ENCODE assay signal across 12 cellular contexts in the genomic region with DNA sequence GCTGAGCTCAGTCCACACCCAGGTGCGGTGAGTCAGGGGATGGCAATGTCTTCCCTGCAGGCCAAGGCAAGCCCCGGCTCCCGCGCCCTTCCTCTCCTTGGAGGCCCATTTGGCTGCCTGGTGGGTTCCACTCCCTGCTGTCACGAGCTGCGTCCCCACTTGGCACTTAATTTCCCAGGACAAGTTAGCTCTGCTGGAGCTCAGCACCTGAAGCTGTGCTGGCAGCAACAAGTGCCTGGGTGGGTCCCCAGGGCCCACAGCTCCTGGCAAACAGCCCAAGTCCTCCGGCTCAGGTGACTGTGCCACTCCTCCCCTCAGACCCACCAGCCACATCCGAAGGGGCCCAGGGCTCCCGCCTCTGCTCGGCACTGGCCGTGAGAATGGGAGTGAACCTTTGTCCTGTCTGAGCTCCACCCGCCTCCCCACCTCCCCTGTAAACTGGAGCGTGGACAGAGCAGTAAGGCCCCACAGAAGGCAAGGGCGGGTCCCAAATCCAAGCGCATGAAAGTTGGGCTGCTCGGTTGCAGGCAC. TPM values are rescaled to one million over a fixed set of nuclear protein-coding genes. Genes with fewer than 3 reads are reported as not detected.
DNase-seq lines count a peak whose midpoint lies in the region; ATAC-seq, FAIRE-seq and TF ChIP-seq lines count a peak whose summit lies in the region.
"Had no signal": no experiment of that assay in that cellular context is flagged by ENCODE, and none has a peak within 500 bp of the region (broad histone marks: within the 10 kb centered on the region; RNA-seq: fewer than 3 reads in every experiment).

No MANE protein-coding gene starts in this region.

- H3K27ac Mint-ChIP-seq in stimulated activated memory B cell treated with anti-CD40 and anti-IgM and Interleukin-4, amounts not matched to agents 10 μg/mL and 1 μg/mL and 100 μg/mL, for 72 hours, result no peak overlapping the region

- WGBS in mesendoderm (ENCODE audit: extremely low coverage, insufficient coverage, low lambda C conversion rate), result no CpG with 5 or more reads among the region's 16 CpGs

- no peak overlapping the region for H3K18ac ChIP-seq in mesendoderm (ENCODE audit: low read length)

- in situ Hi-C loops in ACHN (cut with HindIII; ENCODE audit: low pct_ligation_motif_present, low pct_unique_long_range_greater_than_20kb, low sequenced_read_pairs), result no loop called here

- no peak overlapping the region for H2BK15ac ChIP-seq in mesendoderm (replicated peaks; ENCODE audit: low read depth)

- H3K4me3 ChIP-seq in bronchial epithelial cell (ENCODE audit: low read depth, low read length) (no peak overlapping the region), mesendoderm (ENCODE audit: low read length) (no peak overlapping the region)
- H3K4me3 ChIP-seq: GM12878 had no signal

- no peak overlapping the region for H2BK5ac ChIP-seq in mesendoderm (ENCODE audit: low read length)

- no peak overlapping the region for H3K23ac ChIP-seq in mesendoderm (ENCODE audit: low read length)

- peaks cover 13% of the 10 kb centered on the region for H3K36me3 Mint-ChIP-seq in stimulated activated memory B cell treated with anti-CD40 and anti-IgM and Interleukin-4, amounts not matched to agents 10 μg/mL and 1 μg/mL and 100 μg/mL, for 72 hours

- H3K36me3 ChIP-seq in bronchial epithelial cell (ENCODE audit: control insufficient read depth, insufficient read depth, low read length) (peaks cover 45% of the 10 kb centered on the region), mesendoderm (ENCODE audit: control insufficient read depth, insufficient read depth, low read length) (peaks cover 2% of the 10 kb centered on the region)
- H3K36me3 ChIP-seq: BE2C had no signal

- H4K8ac ChIP-seq in mesendoderm (ENCODE audit: low read depth, low read length), result no peak overlapping the region

- no peak overlapping the region for H2AK5ac ChIP-seq in mesendoderm (ENCODE audit: low read length)

- no peak; the same call in 1 of the 2 replicates for TF ChIP-seq RAD21 in Ishikawa (IDR thresholded peaks at IDR 0.05; ENCODE audit: low read depth)

- no peak overlapping the region for H3K4ac ChIP-seq in mesendoderm (ENCODE audit: low read depth, low read length)

- H3K27me3 ChIP-seq in bronchial epithelial cell (ENCODE audit: control insufficient read depth, insufficient read depth, low read length) (no peaks in the 10 kb centered on the region), mesendoderm (ENCODE audit: insufficient read depth, low read length, poor library complexity) (no peaks in the 10 kb centered on the region)
- H3K27me3 ChIP-seq: BE2C had no signal

- no peak overlapping the region for H3K4me2 ChIP-seq in mesendoderm (ENCODE audit: low read length)

- H3K4me1 Mint-ChIP-seq in stimulated activated memory B cell treated with anti-CD40 and anti-IgM and Interleukin-4, amounts not matched to agents 10 μg/mL and 1 μg/mL and 100 μg/mL, for 72 hours, result peaks cover 4% of the 10 kb centered on the region

- peaks cover 2% of the 10 kb centered on the region for H3K4me1 ChIP-seq in mesendoderm (ENCODE audit: control insufficient read depth, low read depth, low read length)

- TF ChIP-seq EP300 in Ishikawa (IDR thresholded peaks at IDR 0.05; ENCODE audit: borderline replicate concordance), result peak; percentile 98

- no peak overlapping the region for H3K4me3 Mint-ChIP-seq in stimulated activated memory B cell treated with anti-CD40 and anti-IgM and Interleukin-4, amounts not matched to agents 10 μg/mL and 1 μg/mL and 100 μg/mL, for 72 hours

- no peaks in the 10 kb centered on the region for H3K79me1 ChIP-seq in mesendoderm (ENCODE audit: low read length)

- H3K9me3 Mint-ChIP-seq in stimulated activated memory B cell treated with anti-CD40 and anti-IgM and Interleukin-4, amounts not matched to agents 10 μg/mL and 1 μg/mL and 100 μg/mL, for 72 hours, result peaks cover 5% of the 10 kb centered on the region

- H3K9ac ChIP-seq in mesendoderm (ENCODE audit: low read length), result no peak overlapping the region

- TF ChIP-seq CTCF in bronchial epithelial cell (IDR thresholded peaks at IDR 0.05; ENCODE audit: insufficient read depth, low read length, severe bottlenecking), result no peak
- no peak for TF ChIP-seq CTCF in GM20000 (IDR thresholded peaks at IDR 0.05; ENCODE audit: extremely low read depth, missing control alignments)

- no peaks in the 10 kb centered on the region for H3K27me3 Mint-ChIP-seq in stimulated activated memory B cell treated with anti-CD40 and anti-IgM and Interleukin-4, amounts not matched to agents 10 μg/mL and 1 μg/mL and 100 μg/mL, for 72 hours

- H3K27ac ChIP-seq in mesendoderm (ENCODE audit: low read depth, low read length), result no peak overlapping the region

- H2BK120ac ChIP-seq in mesendoderm (ENCODE audit: low read depth, low read length), result no peak overlapping the region

- DNase-seq in ACHN (peak; percentile 55), bronchial epithelial cell (ENCODE audit: low read depth) (peak; percentile 94), mesendoderm (peak; percentile 68), GM20000 (ENCODE audit: low spot score) (no peak)
- DNase-seq: activated effector memory CD4-positive, alpha-beta T cell treated with anti-CD3 and anti-CD28 coated beads, Interleukin-2, amount 50 U/mL, for 16 hours; BE2C; NCI-H510A treated with DMSO at 0.1 percent for 48 hours had no signal

- ATAC-seq in stimulated activated memory B cell treated with anti-CD40 and anti-IgM and Interleukin-4, amounts not matched to agents 10 μg/mL and 1 μg/mL and 100 μg/mL, for 72 hours, result no peak
- ATAC-seq in GM18520 (IDR thresholded peaks at IDR 0.05; ENCODE audit: unreplicated experiment) (no peak), HG03342 (IDR thresholded peaks at IDR 0.05; ENCODE audit: unreplicated experiment) (no peak)

- peak; percentile 96 for FAIRE-seq in bronchial epithelial cell (lab: Jason Lieb, UNC)
- FAIRE-seq: GM12878 had no signal

- no peak overlapping the region for H3K56ac ChIP-seq in mesendoderm (ENCODE audit: low read length)

- H3K79me2 ChIP-seq in mesendoderm (ENCODE audit: control insufficient read depth, insufficient read depth, low read length), result peaks cover 8% of the 10 kb centered on the region

- H4K5ac ChIP-seq in mesendoderm (ENCODE audit: low read length), result no peak overlapping the region

TF ChIP-seq in Ishikawa, 13 proteins besides CTCF, POLR2A, EP300 and RAD21:
- TF ChIP-seq YY1 (IDR thresholded peaks at IDR 0.05; ENCODE audit: low read depth), result peak; percentile 42; the same call in 1 of the 2 replicates
- peak; percentile 95 for TF ChIP-seq TEAD4 (IDR thresholded peaks at IDR 0.05)
- TF ChIP-seq FOXM1 (IDR thresholded peaks at IDR 0.05; ENCODE audit: borderline replicate concordance, low read depth), result peak; percentile 95
- no peak for TF ChIP-seq CEBPB (IDR thresholded peaks at IDR 0.05)
- peak; percentile 98 for TF ChIP-seq NFIC (IDR thresholded peaks at IDR 0.05)
- TF ChIP-seq, protein P1, sequence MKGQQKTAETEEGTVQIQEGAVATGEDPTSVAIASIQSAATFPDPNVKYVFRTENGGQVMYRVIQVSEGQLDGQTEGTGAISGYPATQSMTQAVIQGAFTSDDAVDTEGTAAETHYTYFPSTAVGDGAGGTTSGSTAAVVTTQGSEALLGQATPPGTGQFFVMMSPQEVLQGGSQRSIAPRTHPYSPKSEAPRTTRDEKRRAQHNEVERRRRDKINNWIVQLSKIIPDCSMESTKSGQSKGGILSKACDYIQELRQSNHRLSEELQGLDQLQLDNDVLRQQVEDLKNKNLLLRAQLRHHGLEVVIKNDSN (IDR thresholded peaks at IDR 0.05), result no peak
- TF ChIP-seq, protein P2, sequence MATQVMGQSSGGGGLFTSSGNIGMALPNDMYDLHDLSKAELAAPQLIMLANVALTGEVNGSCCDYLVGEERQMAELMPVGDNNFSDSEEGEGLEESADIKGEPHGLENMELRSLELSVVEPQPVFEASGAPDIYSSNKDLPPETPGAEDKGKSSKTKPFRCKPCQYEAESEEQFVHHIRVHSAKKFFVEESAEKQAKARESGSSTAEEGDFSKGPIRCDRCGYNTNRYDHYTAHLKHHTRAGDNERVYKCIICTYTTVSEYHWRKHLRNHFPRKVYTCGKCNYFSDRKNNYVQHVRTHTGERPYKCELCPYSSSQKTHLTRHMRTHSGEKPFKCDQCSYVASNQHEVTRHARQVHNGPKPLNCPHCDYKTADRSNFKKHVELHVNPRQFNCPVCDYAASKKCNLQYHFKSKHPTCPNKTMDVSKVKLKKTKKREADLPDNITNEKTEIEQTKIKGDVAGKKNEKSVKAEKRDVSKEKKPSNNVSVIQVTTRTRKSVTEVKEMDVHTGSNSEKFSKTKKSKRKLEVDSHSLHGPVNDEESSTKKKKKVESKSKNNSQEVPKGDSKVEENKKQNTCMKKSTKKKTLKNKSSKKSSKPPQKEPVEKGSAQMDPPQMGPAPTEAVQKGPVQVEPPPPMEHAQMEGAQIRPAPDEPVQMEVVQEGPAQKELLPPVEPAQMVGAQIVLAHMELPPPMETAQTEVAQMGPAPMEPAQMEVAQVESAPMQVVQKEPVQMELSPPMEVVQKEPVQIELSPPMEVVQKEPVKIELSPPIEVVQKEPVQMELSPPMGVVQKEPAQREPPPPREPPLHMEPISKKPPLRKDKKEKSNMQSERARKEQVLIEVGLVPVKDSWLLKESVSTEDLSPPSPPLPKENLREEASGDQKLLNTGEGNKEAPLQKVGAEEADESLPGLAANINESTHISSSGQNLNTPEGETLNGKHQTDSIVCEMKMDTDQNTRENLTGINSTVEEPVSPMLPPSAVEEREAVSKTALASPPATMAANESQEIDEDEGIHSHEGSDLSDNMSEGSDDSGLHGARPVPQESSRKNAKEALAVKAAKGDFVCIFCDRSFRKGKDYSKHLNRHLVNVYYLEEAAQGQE (IDR thresholded peaks at IDR 0.05; ENCODE audit: low read depth), result no peak
- peak; percentile 53; the same call in 1 of the 2 replicates for TF ChIP-seq MAX (IDR thresholded peaks at IDR 0.05)
- TF ChIP-seq ZBTB7A (IDR thresholded peaks at IDR 0.05; ENCODE audit: low read depth), result peak; percentile 98
- TF ChIP-seq TCF12 (IDR thresholded peaks at IDR 0.05; ENCODE audit: low read depth), result peak; percentile 99
- no peak for TF ChIP-seq CREB1 (IDR thresholded peaks at IDR 0.05; ENCODE audit: low read depth)

RNA-seq across cellular contexts. Expression of gene LAMA5, which starts 16.9 kb away (rescaled TPM):
- total RNA-seq in bronchial epithelial cell, result 61.6 and 99.5 TPM in 2 replicates
- 39.1 TPM for polyA plus RNA-seq in mesendoderm (2013, experiment 1 of 2)
- 37.2 TPM for polyA plus RNA-seq in mesendoderm (2013, experiment 2 of 2)

RNA-seq across cellular contexts. Expression of gene RPS21, which starts 36.7 kb away (rescaled TPM):
- total RNA-seq in bronchial epithelial cell, result 1,471 and 1,737 TPM in 2 replicates
- 3,271 TPM for polyA plus RNA-seq in mesendoderm (2013, experiment 1 of 2)
- polyA plus RNA-seq in mesendoderm (2013, experiment 2 of 2), result 3,207 TPM

RNA-seq across cellular contexts. Expression of gene ADRM1, which starts 47.4 kb away (rescaled TPM):
- 139 and 145 TPM in 2 replicates for total RNA-seq in bronchial epithelial cell
- polyA plus RNA-seq in mesendoderm (2013, experiment 1 of 2), result 166 TPM
- polyA plus RNA-seq in mesendoderm (2013, experiment 2 of 2), result 164 TPM

RNA-seq across cellular contexts. Expression of gene CABLES2, which starts 56.9 kb away (rescaled TPM):
- total RNA-seq in bronchial epithelial cell, result 0.51 and 1.3 TPM in 2 replicates
- 4.4 TPM for polyA plus RNA-seq in mesendoderm (2013, experiment 1 of 2)
- 4.3 TPM for polyA plus RNA-seq in mesendoderm (2013, experiment 2 of 2)
